8 cellular contexts compared by ENCODE assay signal in the genomic region with DNA sequence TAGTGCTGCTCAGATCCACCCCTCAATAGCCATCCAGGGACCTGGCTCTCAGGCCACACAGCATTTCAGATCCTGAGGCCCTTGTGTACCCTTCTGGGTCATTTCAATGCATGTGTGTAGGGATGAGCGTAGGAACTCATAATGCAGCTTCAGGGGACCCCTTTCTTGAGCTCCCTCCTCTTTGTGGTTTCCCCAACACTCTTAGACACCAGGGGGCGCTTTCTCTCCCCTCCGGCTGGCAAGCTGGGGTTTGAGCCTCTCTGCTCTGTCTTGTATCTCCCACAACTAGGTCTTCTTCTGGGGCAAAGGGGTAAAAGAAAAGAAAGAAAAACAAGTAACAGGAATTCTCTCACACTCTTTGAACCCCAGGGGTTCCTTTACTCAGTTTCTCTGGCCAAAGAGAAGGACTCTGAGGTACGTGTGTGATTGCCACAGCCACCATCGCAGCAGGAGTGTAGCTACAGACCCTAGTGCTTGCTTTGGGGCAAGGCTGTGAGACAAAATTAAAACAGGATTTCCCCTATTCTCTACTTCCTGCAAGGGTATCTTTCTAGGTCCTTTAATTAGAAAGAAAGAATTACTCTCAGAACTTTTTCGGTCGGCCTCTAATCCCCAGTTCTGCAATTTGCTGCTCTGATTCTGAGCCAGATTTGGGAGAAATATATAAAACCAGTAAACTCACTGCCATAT. TPM values are rescaled to one million over a fixed set of nuclear protein-coding genes. Genes with fewer than 3 reads are reported as not detected.
DNase-seq lines count a peak whose midpoint lies in the region; ATAC-seq and FAIRE-seq lines count a peak whose summit lies in the region.

No MANE protein-coding gene starts in this region.

- FAIRE-seq in frontal cortex (lab: Jason Lieb, UNC), result no peak

- H3K27ac ChIP-seq in angular gyrus (ENCODE audit: low read depth, low read length), result peak overlapping the region; percentile 84

- DNase-seq in ELF-1 (ENCODE audit: low read depth, low spot score) (peak; percentile 74), RKO (ENCODE audit: low spot score) (peak; percentile 52), iPS-NIHi11 (ENCODE audit: low spot score) (peak; percentile 78), frontal cortex (ENCODE audit: low spot score in 2 of 2) (no peak)
- peak; percentile 55 for DNase-seq in stimulated activated CD4-positive, alpha-beta T cell treated with anti-CD3 and anti-CD28 coated beads, Interleukin-1b, Interleukin-23, amount 100 ng/mL, for 48 hours

- ATAC-seq in GM19463 (IDR thresholded peaks at IDR 0.05; ENCODE audit: unreplicated experiment) (peak; percentile 83), HG03520 (IDR thresholded peaks at IDR 0.05; ENCODE audit: unreplicated experiment) (peak; percentile 84)

RNA-seq across cellular contexts. Expression of a gene that starts 38.0 kb away (rescaled TPM):
- total RNA-seq in frontal cortex, result 24.1 TPM

Comparison
In these comparisons a context has a peak if more than half of its experiments do, and no peak if none do; other contexts are left out.
1. DNase-seq: peak in ELF-1 (single experiment), RKO (single experiment), iPS-NIHi11 (single experiment) and stimulated activated CD4-positive, alpha-beta T cell treated with anti-CD3 and anti-CD28 coated beads, Interleukin-1b, Interleukin-23, amount 100 ng/mL, for 48 hours (single experiment); none in frontal cortex (0 of 2).